ENCODE assay signal across 8 cellular contexts in the genomic region with DNA sequence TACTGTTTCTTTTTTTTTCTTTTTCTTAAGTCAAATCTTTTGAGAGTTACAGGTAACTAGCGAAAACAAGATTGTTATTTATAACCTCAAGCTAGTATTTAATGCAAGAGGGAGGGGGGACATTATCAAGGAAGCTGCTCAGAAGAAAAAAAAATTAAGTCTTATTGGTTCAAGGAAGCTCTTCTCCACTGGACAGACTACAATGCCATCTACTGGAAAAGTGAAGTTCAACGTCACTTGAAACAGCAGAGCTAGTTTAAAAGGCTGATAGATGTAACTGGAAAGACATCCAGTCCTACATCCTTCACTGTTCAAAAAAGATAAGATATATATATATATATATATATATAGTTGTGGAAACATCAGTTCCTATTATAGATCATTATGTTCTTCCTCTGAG.
DNase-seq lines count a peak whose midpoint lies in the region; ATAC-seq and TF ChIP-seq lines count a peak whose summit lies in the region.

No MANE protein-coding gene starts in this region.

- H3K4me3 ChIP-seq in NB4 (ENCODE audit: low read depth, low read length), result no peak overlapping the region
- no peak overlapping the region for H3K4me3 ChIP-seq in SU-DHL-6 (ENCODE audit: insufficient read depth, low read length, poor library complexity, severe bottlenecking)
- H3K4me3 ChIP-seq in gastroesophageal sphincter, result no peak overlapping the region
- no peak overlapping the region for H3K4me3 ChIP-seq in spleen

- H3K4me2 ChIP-seq in SU-DHL-6 (ENCODE audit: low read depth, low read length, poor library complexity, severe bottlenecking), result no peak overlapping the region

- DNase-seq in GM03348 (ENCODE audit: low spot score), result peak; percentile 69
- peak; percentile 67 for DNase-seq in NB4 (ENCODE audit: low read depth)
- no peak for DNase-seq in spleen
- no peak for DNase-seq in activated naive CD4-positive, alpha-beta T cell treated with Interleukin-2 at 50 U/mL for 16 hours

- H3K4me1 ChIP-seq in gastroesophageal sphincter (no peaks in the 10 kb centered on the region), spleen (peaks cover 0 to 3% (median 0%) of the 10 kb centered on the region in 6 donors)

- TF ChIP-seq CTCF in NB4 (IDR thresholded peaks at IDR 0.05; ENCODE audit: low read depth, low read length), result peak; percentile 46
- TF ChIP-seq CTCF in SU-DHL-6 (IDR thresholded peaks at IDR 0.05; ENCODE audit: insufficient read depth, low read length, poor library complexity, severe bottlenecking), result peak; percentile 15
- peak; percentile 23 to 64 (median 52) for TF ChIP-seq CTCF in gastroesophageal sphincter (IDR thresholded peaks at IDR 0.05)
- peak in 7 of 11 experiments; percentile 14 to 47 (median 23) for TF ChIP-seq CTCF in spleen (IDR thresholded peaks at IDR 0.05 in 8 of 11, conservative IDR thresholded peaks at IDR 0.05 in 3 of 11)

- TF ChIP-seq POLR2A in NB4 (IDR thresholded peaks at IDR 0.05; ENCODE audit: extremely low read depth, insufficient read length) (no peak), gastroesophageal sphincter (IDR thresholded peaks at IDR 0.05) (no peak), spleen (IDR thresholded peaks at IDR 0.05) (no peak)

- no peaks in the 10 kb centered on the region for H3K79me2 ChIP-seq in SU-DHL-6 (ENCODE audit: insufficient read depth, low read length)

- no peak for TF ChIP-seq EP300 in gastroesophageal sphincter (IDR thresholded peaks at IDR 0.05)

- 0 to 18% methylated on average over 1 to 2 of the region's 2 CpGs for WGBS in gastroesophageal sphincter (ENCODE audit: low coverage in 1 of 2), 2 donors
- WGBS in spleen, 5 donors, result 21 to 38% (median 25%) methylated on average over 2 of the region's 2 CpGs

- H3K9ac ChIP-seq in SU-DHL-6 (ENCODE audit: low read length), result no peak overlapping the region

- H4K20me1 ChIP-seq in SU-DHL-6 (ENCODE audit: low read depth, low read length), result no peaks in the 10 kb centered on the region

- H3K27me3 ChIP-seq in SU-DHL-6 (ENCODE audit: low read length) (no peaks in the 10 kb centered on the region), gastroesophageal sphincter (peaks cover 26% of the 10 kb centered on the region), spleen (replicated peaks in 1 of 7) (peaks cover 0 to 9% (median 0%) of the 10 kb centered on the region in 7 donors)

- intact Hi-C loops in spleen (cut with DNase I; ENCODE audit: low total_unique reads), result loop anchor here (10.0 kb wide), 2 partner anchors 1044 to 1484 kb away; no protein-coding TSS in a partner anchor

- H3K9me3 ChIP-seq in SU-DHL-6 (ENCODE audit: insufficient read depth, low read length) (no peaks in the 10 kb centered on the region), gastroesophageal sphincter (no peaks in the 10 kb centered on the region), spleen (no peaks in the 10 kb centered on the region)

- no peaks in the 10 kb centered on the region for H3K9me2 ChIP-seq in SU-DHL-6 (replicated peaks; ENCODE audit: insufficient read depth, low read length)

- H3K27ac ChIP-seq in SU-DHL-6 (ENCODE audit: low read depth, low read length) (no peak overlapping the region), gastroesophageal sphincter (no peak overlapping the region), spleen (no peak overlapping the region)

- no peak for ATAC-seq in gastroesophageal sphincter
- ATAC-seq in HG03460 (IDR thresholded peaks at IDR 0.05; ENCODE audit: unreplicated experiment), result no peak
- ATAC-seq in activated CD4-positive, CD25-positive, alpha-beta regulatory T cell treated with anti-CD3 and anti-CD28 coated beads, Interleukin-2, amount 50 U/mL, for 24 hours, result no peak

- H3F3A ChIP-seq in SU-DHL-6 (ENCODE audit: insufficient read depth), result no peaks in the 10 kb centered on the region

- no peak overlapping the region for H2AFZ ChIP-seq in SU-DHL-6 (ENCODE audit: low read depth, low read length, severe bottlenecking)

- no peaks in the 10 kb centered on the region for H3K36me3 ChIP-seq in SU-DHL-6 (ENCODE audit: low read length)
- no peaks in the 10 kb centered on the region for H3K36me3 ChIP-seq in gastroesophageal sphincter
- no peaks in the 10 kb centered on the region for H3K36me3 ChIP-seq in spleen

Comparison
In these comparisons a context has a peak if more than half of its experiments do, and no peak if none do; other contexts are left out.
1. DNase-seq: peak in GM03348 (single experiment) and NB4 (single experiment); none in spleen (single experiment) and activated naive CD4-positive, alpha-beta T cell treated with Interleukin-2 at 50 U/mL for 16 hours (single experiment).
2. Peak in every context shown above with its lines, with median percentiles within 50 percentile points of each other: CTCF ChIP-seq.